8 cellular contexts compared by ENCODE assay signal in genomic region chr5:154478224-154478565, GRCh38. TPM values are rescaled to one million over a fixed set of nuclear protein-coding genes. Genes with fewer than 3 reads are reported as not detected.
DNase-seq lines count a peak whose midpoint lies in the region; ATAC-seq, FAIRE-seq and TF ChIP-seq lines count a peak whose summit lies in the region.

Gene HAND1 (minus strand): TSS chr5:154478227. CDS start chr5:154478008, 219 bp downstream.

- H3K27me3 ChIP-seq in BE2C (no peaks in the 10 kb centered on the region), astrocyte (ENCODE audit: insufficient read depth, low read length) (peaks cover 98% of the 10 kb centered on the region), uterus (peaks cover 48 to 96% of the 10 kb centered on the region in 2 donors)

- H2AFZ ChIP-seq in astrocyte (ENCODE audit: low read depth, low read length) (peak within 1 kb of the TSS; percentile 54), OCI-LY7 (ENCODE audit: low read length) (no peak within 1 kb of the TSS)

- no peaks in the 10 kb centered on the region for H3K9me3 ChIP-seq in BE2C
- H3K9me3 ChIP-seq in astrocyte (ENCODE audit: insufficient read depth, low read depth, low read length) = peaks cover 3% of the 10 kb centered on the region
- H3K9me3 ChIP-seq in uterus = no peaks in the 10 kb centered on the region
- no peaks in the 10 kb centered on the region for H3K9me3 ChIP-seq in OCI-LY7 (ENCODE audit: low read length)

- H3K9ac ChIP-seq in astrocyte (ENCODE audit: low read length) = no peak within 1 kb of the TSS

- no peak for FAIRE-seq in astrocyte (lab: Jason Lieb, UNC)

- H3K36me3 ChIP-seq in BE2C (peaks cover 48% of the 10 kb centered on the region), astrocyte (ENCODE audit: insufficient read depth, low read length) (no peaks in the 10 kb centered on the region), uterus (no peaks in the 10 kb centered on the region), OCI-LY7 (ENCODE audit: insufficient read depth, low read length) (no peaks in the 10 kb centered on the region)

- H3K36me3 Mint-ChIP-seq in astrocyte (ENCODE audit: low read depth, unreplicated experiment) = peaks cover 2% of the 10 kb centered on the region

- H3K4me2 ChIP-seq in astrocyte (ENCODE audit: low read length) (peak within 1 kb of the TSS; percentile 75), OCI-LY7 (ENCODE audit: low read length) (no peak within 1 kb of the TSS)

- H3K79me2 ChIP-seq in astrocyte (ENCODE audit: insufficient read depth, low read length) (no peaks in the 10 kb centered on the region), OCI-LY7 (ENCODE audit: insufficient read depth, low read depth, low read length) (no peaks in the 10 kb centered on the region)

- H3K4me3 ChIP-seq in BE2C (ENCODE audit: low read depth, low read length) = peak within 1 kb of the TSS; percentile 97
- peak within 1 kb of the TSS; percentile 10 for H3K4me3 ChIP-seq in astrocyte (ENCODE audit: insufficient read depth, low read depth, low read length)
- H3K4me3 ChIP-seq in uterus = peak within 1 kb of the TSS in 1 of 2 donors; percentile 23
- no peak within 1 kb of the TSS for H3K4me3 ChIP-seq in OCI-LY7 (ENCODE audit: low read depth, low read length, poor library complexity, severe bottlenecking)

- peaks cover 2% of the 10 kb centered on the region for H3K4me1 Mint-ChIP-seq in astrocyte (ENCODE audit: low read depth, unreplicated experiment)

- peaks cover 31% of the 10 kb centered on the region for H3K9me3 Mint-ChIP-seq in astrocyte (ENCODE audit: unreplicated experiment)

- intact Hi-C loops in uterus (cut with DNase I; ENCODE audit: low total_unique reads) = no loop called here
- intact Hi-C loops in OCI-LY7 (cut with micrococcal nuclease; ENCODE audit: unreplicated experiment) = no loop called here

- TF ChIP-seq POLR2A in uterus (IDR thresholded peaks at IDR 0.05) = no peak

- no peak within 1 kb of the TSS for H3K4me3 Mint-ChIP-seq in astrocyte (ENCODE audit: unreplicated experiment)

- peak; percentile 68 for ATAC-seq in left lobe of liver

- no TSS peak for BruUV-seq in OCI-LY7 (replicated peaks; lab: Mats Ljungman, UMichigan)

- H3K27ac ChIP-seq in astrocyte (ENCODE audit: low read depth, low read length) (no peak within 1 kb of the TSS), uterus (no peak within 1 kb of the TSS), OCI-LY7 (ENCODE audit: low read depth, low read length, poor library complexity, severe bottlenecking) (no peak within 1 kb of the TSS)

- TF ChIP-seq CTCF in BE2C (IDR thresholded peaks at IDR 0.05; ENCODE audit: low read depth, low read length) (no peak), astrocyte (IDR thresholded peaks at IDR 0.05; ENCODE audit: insufficient read depth, low read depth, low read length) (no peak), uterus (IDR thresholded peaks at IDR 0.05) (no peak), OCI-LY7 (conservative IDR thresholded peaks at IDR 0.05; ENCODE audit: low read length) (no peak)

- DNase-seq in BE2C = peak; percentile 98
- DNase-seq in NCI-H1092 (lab: John Stamatoyannopoulos, UW) = peak; percentile 10
- no peak for DNase-seq in astrocyte (ENCODE audit: low read depth)
- no peak for DNase-seq in left lobe of liver (ENCODE audit: low spot score)
- peak; percentile 27 to 31 for DNase-seq in uterus
- DNase-seq in KBM-7 = no peak
- DNase-seq in germinal center (ENCODE audit: low spot score) = no peak
- no peak for DNase-seq in OCI-LY7 (ENCODE audit: low spot score)

- peaks cover 84% of the 10 kb centered on the region for H3K27me3 Mint-ChIP-seq in astrocyte (ENCODE audit: low read depth, unreplicated experiment)

- CTCF ChIA-PET in OCI-LY7 (lab: Charles Lee; ENCODE audit: unreplicated experiment) = no interaction called here

- no peaks in the 10 kb centered on the region for H3K9me2 ChIP-seq in OCI-LY7 (ENCODE audit: insufficient read depth, low read length)

- peaks cover 40% of the 10 kb centered on the region for H4K20me1 ChIP-seq in astrocyte (ENCODE audit: insufficient read depth, low read length)
- H4K20me1 ChIP-seq in OCI-LY7 (ENCODE audit: insufficient read depth, low read length) = no peaks in the 10 kb centered on the region

- H3K4me1 ChIP-seq in BE2C (peaks cover 3% of the 10 kb centered on the region), astrocyte (ENCODE audit: insufficient read depth, low read length) (peaks cover 12% of the 10 kb centered on the region), uterus (peaks cover 0 to 22% of the 10 kb centered on the region in 2 donors), OCI-LY7 (ENCODE audit: insufficient read depth, low read length, poor library complexity, severe bottlenecking) (no peaks in the 10 kb centered on the region)

- POLR2A ChIA-PET in OCI-LY7 (lab: Charles Lee) = no interaction called here

- H3K27ac Mint-ChIP-seq in astrocyte (ENCODE audit: unreplicated experiment) = peak within 1 kb of the TSS; percentile 55

- in situ Hi-C loops in KBM-7 (cut with MboI; ENCODE audit: low pct_unique_long_range_greater_than_20kb, low sequenced_read_pairs) = no loop called here

RNA-seq across cellular contexts. Expression of gene HAND1, which starts in this region (rescaled TPM):
- polyA plus RNA-seq in BE2C (2012; ENCODE audit: insufficient read depth, insufficient read length, low read depth) = 289 TPM
- not detected in 2 replicates for total RNA-seq in astrocyte
- total RNA-seq in left lobe of liver = not detected
- total RNA-seq in uterus = under 1 TPM in 1 of 4 donors, not detected in 3; 0.14 TPM
- not detected in 2 replicates for total RNA-seq in OCI-LY7 (2014; rRNA removed; shearing (Covaris generic))
- total RNA-seq in OCI-LY7 (2022) = not detected in 2 replicates

Comparison
In these comparisons a context has a peak if more than half of its experiments do, and no peak if none do; other contexts are left out.
1. Peak in ATAC-seq in left lobe of liver; RNA of the gene not detected or under 1 TPM.
2. Peak in DNase-seq in uterus; RNA of the gene not detected or under 1 TPM.
3. DNase-seq: peak in BE2C (single experiment) and NCI-H1092 (single experiment); none in astrocyte (single experiment), left lobe of liver (single experiment), KBM-7 (single experiment), germinal center (single experiment) and OCI-LY7 (single experiment).